1 cellular context compared by ENCODE assay signal in genomic region chr19:4829001-4829712, GRCh38.
TF ChIP-seq lines count a peak whose summit lies in the region.

No MANE protein-coding gene starts in this region.

TF ChIP-seq in liver, 16 proteins besides CTCF, POLR2A, EP300 and RAD21 (continued from another document):
- TF ChIP-seq REST (IDR thresholded peaks at IDR 0.05), result no peak
- no peak for TF ChIP-seq ZBTB33 (IDR thresholded peaks at IDR 0.05)
- no peak for TF ChIP-seq MAX (IDR thresholded peaks at IDR 0.05)
- no peak for TF ChIP-seq EGR1 (IDR thresholded peaks at IDR 0.05; ENCODE audit: low read depth in 2 of 2)
- TF ChIP-seq YY1 (IDR thresholded peaks at IDR 0.05), result peak; percentile 28
- peak; percentile 39 for TF ChIP-seq SP1 (IDR thresholded peaks at IDR 0.05)
